Comparison of ENCODE assay signal across 9 cellular contexts in genomic region chr15:90686435-90687218, GRCh38. TPM values are rescaled to one million over a fixed set of nuclear protein-coding genes. Genes with fewer than 3 reads are reported as not detected.
DNase-seq lines count a peak whose midpoint lies in the region; ATAC-seq and TF ChIP-seq lines count a peak whose summit lies in the region.
"Had no signal": no experiment of that assay in that cellular context is flagged by ENCODE, and none has a peak within 500 bp of the region (broad histone marks: within the 10 kb centered on the region; RNA-seq: fewer than 3 reads in every experiment).

No MANE protein-coding gene starts in this region.

- H3K4me1 Mint-ChIP-seq in effector memory CD8-positive, alpha-beta T cell (ENCODE audit: low read depth in 2 of 2), result peaks cover 8 to 9% of the 10 kb centered on the region in 2 donors

- no peak overlapping the region; the same call in 1 of the 2 replicates for H3K4me3 ChIP-seq in Jurkat, Clone E6-1 (ENCODE audit: low read length)
- H3K4me3 ChIP-seq in right atrium auricular region, result no peak overlapping the region
- H3K4me3 ChIP-seq: lung had no signal

- peaks cover 11% of the 10 kb centered on the region in 2 donors for H3K27me3 Mint-ChIP-seq in effector memory CD8-positive, alpha-beta T cell

- H3K9me3 ChIP-seq in right atrium auricular region, result no peaks in the 10 kb centered on the region

- no peak overlapping the region for H3K4me3 Mint-ChIP-seq in effector memory CD8-positive, alpha-beta T cell
- H3K4me3 Mint-ChIP-seq: IgD-negative memory B cell had no signal

- TF ChIP-seq CTCF in right atrium auricular region (IDR thresholded peaks at IDR 0.05), result no peak

- no peaks in the 10 kb centered on the region for H3K27me3 ChIP-seq in right atrium auricular region

- no peaks in the 10 kb centered on the region for H3K4me1 ChIP-seq in right atrium auricular region

- H3K27ac Mint-ChIP-seq in effector memory CD8-positive, alpha-beta T cell, result peak overlapping the region in 1 of 2 donors; percentile 12
- H3K27ac Mint-ChIP-seq: IgD-negative memory B cell had no signal

- H3K36me3 Mint-ChIP-seq in effector memory CD8-positive, alpha-beta T cell (ENCODE audit: insufficient read depth), result peaks cover 3% of the 10 kb centered on the region

- H3K36me3 ChIP-seq in right atrium auricular region, result no peaks in the 10 kb centered on the region

- ATAC-seq in GM18519 (IDR thresholded peaks at IDR 0.05; ENCODE audit: low FRiP score, unreplicated experiment), result peak; percentile 78
- ATAC-seq in GM21619 (IDR thresholded peaks at IDR 0.05; ENCODE audit: unreplicated experiment), result peak; percentile 88
- ATAC-seq in effector memory CD8-positive, alpha-beta T cell (replicated peaks), result peak; percentile 63

- H3K9me3 Mint-ChIP-seq in effector memory CD8-positive, alpha-beta T cell, result no peaks in the 10 kb centered on the region

- no peak overlapping the region for H3K27ac ChIP-seq in right atrium auricular region

- DNase-seq in Jurkat, Clone E6-1 (ENCODE audit: low read depth, low spot score), result peak; percentile 96
- DNase-seq in effector memory CD8-positive, alpha-beta T cell, result no peak
- DNase-seq in right atrium auricular region (ENCODE audit: low spot score) (no peak), cerebellum (ENCODE audit: low spot score) (no peak), COLO829 (ENCODE audit: low spot score) (no peak)

RNA-seq across cellular contexts. Expression of gene BLM, which starts 30.5 kb away (rescaled TPM):
- 46.1 TPM for polyA plus RNA-seq in Jurkat, Clone E6-1 (2012; ENCODE audit: insufficient read depth, insufficient read length)
- total RNA-seq in right atrium auricular region (10 to 100 TPM; 19.3 to 26.7 TPM), cerebellum (5.6 TPM)
